Comparison of ENCODE assay signal across 12 cellular contexts in the genomic region with DNA sequence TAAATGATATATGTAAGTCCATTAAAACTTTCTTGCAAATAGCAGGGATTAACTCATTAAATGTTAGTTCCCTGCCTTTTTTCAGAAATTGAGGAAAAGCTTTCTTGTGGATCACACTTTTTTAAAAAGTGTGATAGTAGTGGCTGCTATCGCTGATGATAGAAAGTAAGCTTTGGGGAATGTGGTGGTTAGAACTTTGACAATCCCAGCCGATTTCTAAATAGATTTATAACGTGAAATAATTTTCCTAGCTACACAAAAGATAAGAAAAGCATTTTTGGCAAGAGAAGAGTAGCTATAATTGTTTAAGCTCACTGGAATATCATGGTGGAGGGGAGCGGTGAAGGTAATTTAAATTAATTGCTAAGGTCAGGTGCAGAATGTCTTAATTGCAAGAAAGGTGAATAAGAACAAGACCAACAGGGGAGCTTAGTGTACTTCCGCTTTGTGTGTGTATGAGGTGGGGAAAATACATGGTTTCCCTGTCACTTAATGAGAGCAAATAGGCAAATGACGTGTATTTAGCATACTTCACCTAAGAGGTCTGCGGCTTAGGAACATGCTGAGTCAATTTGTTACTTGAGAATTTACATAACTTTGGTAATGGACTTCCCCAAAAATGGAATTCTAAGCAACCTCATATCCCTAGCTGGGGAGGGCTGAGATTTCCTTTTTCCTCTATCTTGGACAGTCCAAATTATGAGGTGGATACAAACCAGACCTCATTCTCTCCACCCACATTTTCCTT. TPM values are rescaled to one million over a fixed set of nuclear protein-coding genes. Genes with fewer than 3 reads are reported as not detected.
DNase-seq lines count a peak whose midpoint lies in the region; ATAC-seq and FAIRE-seq lines count a peak whose summit lies in the region.
"Had no signal": no experiment of that assay in that cellular context is flagged by ENCODE, and none has a peak within 500 bp of the region (broad histone marks: within the 10 kb centered on the region; RNA-seq: fewer than 3 reads in every experiment).

No MANE protein-coding gene starts in this region.

- H3K4me3 ChIP-seq in small intestine (ENCODE audit: low read depth in 1 of 2, low read length in 2 of 2): no peak overlapping the region

- peaks cover 33% of the 10 kb centered on the region for H3K4me1 Mint-ChIP-seq in activated T-cell treated with anti-CD3 and anti-CD28 coated beads, Interleukin-2, amount 50 U/mL, for 4 hours (ENCODE audit: low read depth)

- peaks cover 3% of the 10 kb centered on the region for H3K9me3 Mint-ChIP-seq in activated T-cell treated with anti-CD3 and anti-CD28 coated beads, Interleukin-2, amount 50 U/mL, for 4 hours

- FAIRE-seq in small intestine (lab: Jason Lieb, UNC): no peak

- no peak overlapping the region for H3K27ac ChIP-seq in small intestine (ENCODE audit: low read depth in 1 of 2, low read length in 1 of 2)

- no peaks in the 10 kb centered on the region for H3K4me1 ChIP-seq in small intestine (ENCODE audit: control insufficient read depth in 2 of 2, insufficient read depth in 1 of 2, low read depth in 1 of 2, low read length in 1 of 2)

- no peaks in the 10 kb centered on the region for H3K27me3 ChIP-seq in small intestine (ENCODE audit: control insufficient read depth in 2 of 2, insufficient read depth in 2 of 2, low read length in 2 of 2)

- no peak overlapping the region for H3K4me3 Mint-ChIP-seq in activated T-cell treated with anti-CD3 and anti-CD28 coated beads, Interleukin-2, amount 50 U/mL, for 4 hours

- WGBS in small intestine, 3 donors: 46 to 66% (median 54%) methylated on average over 7 of the region's 7 CpGs

- H3K36me3 Mint-ChIP-seq in activated T-cell treated with anti-CD3 and anti-CD28 coated beads, Interleukin-2, amount 50 U/mL, for 4 hours (ENCODE audit: insufficient read depth): no peaks in the 10 kb centered on the region

- H3K36me3 ChIP-seq in small intestine (ENCODE audit: control insufficient read depth in 2 of 2, insufficient read depth in 2 of 2, low read length in 2 of 2): no peaks in the 10 kb centered on the region

- peak; percentile 65 to 78 for ATAC-seq in activated T-cell treated with anti-CD3 and anti-CD28 coated beads, Interleukin-2, amount 50 U/mL, for 4 hours
- peak; percentile 74 for ATAC-seq in HG02642 (IDR thresholded peaks at IDR 0.05; ENCODE audit: poor library complexity, unreplicated experiment)

- no peak for DNase-seq in activated T-cell treated with anti-CD3 and anti-CD28 coated beads, Interleukin-2, amount 50 U/mL, for 4 hours
- DNase-seq in activated T-cell treated with anti-CD3 and anti-CD28 coated beads for 4 hours: no peak
- peak; percentile 3 for DNase-seq in NCI-H1417 treated with DMSO at 0.1 percent for 48 hours (lab: John Stamatoyannopoulos, UW)
- DNase-seq in small intestine: peak; percentile 13
- no peak for DNase-seq in G401 (ENCODE audit: low spot score)
- DNase-seq in NCI-H524 treated with DMSO at 0.1 percent for 48 hours (lab: John Stamatoyannopoulos, UW): no peak
- no peak for DNase-seq in NOMO-1 (lab: John Stamatoyannopoulos, UW; ENCODE audit: unreplicated experiment in 2 of 2)
- DNase-seq: activated gamma-delta T cell, SHP77 treated with DMSO at 0.1 percent for 48 hours had no signal

- no peaks in the 10 kb centered on the region for H3K9me3 ChIP-seq in small intestine (ENCODE audit: control insufficient read depth, low read depth)

- H3K27me3 Mint-ChIP-seq in activated T-cell treated with anti-CD3 and anti-CD28 coated beads, Interleukin-2, amount 50 U/mL, for 4 hours (ENCODE audit: low read depth): peaks cover 1% of the 10 kb centered on the region

- in situ Hi-C loops in G401 (cut with HindIII; ENCODE audit: low sequenced_read_pairs): no loop called here

RNA-seq across cellular contexts. Expression of gene IL21, which starts 11.7 kb away (rescaled TPM):
- total RNA-seq in activated T-cell treated with anti-CD3 and anti-CD28 coated beads, Interleukin-2, amount 50 U/mL, for 4 hours: 100 to 1,000 TPM in 1 of 3 donors, 10 to 100 TPM in 2; 35.0 to 109 (median 42.8) TPM
- polyA plus RNA-seq in small intestine: not detected
- total RNA-seq in G401 (2014; rRNA removed; shearing (Covaris generic)): not detected in 2 replicates
- total RNA-seq: epithelial cell of proximal tubule, M059J had no signal

Comparison
In these comparisons a context has a peak if more than half of its experiments do, and no peak if none do; other contexts are left out.
1. DNase-seq: peak in NCI-H1417 treated with DMSO at 0.1 percent for 48 hours (single experiment) and small intestine (single experiment); none in activated T-cell treated with anti-CD3 and anti-CD28 coated beads, Interleukin-2, amount 50 U/mL, for 4 hours (single experiment), activated T-cell treated with anti-CD3 and anti-CD28 coated beads for 4 hours (single experiment), G401 (single experiment), NCI-H524 treated with DMSO at 0.1 percent for 48 hours (single experiment) and NOMO-1 (0 of 2).
2. RNA of gene IL21, which starts 11.7 kb away (total RNA-seq): 35.0 to 109 TPM in activated T-cell treated with anti-CD3 and anti-CD28 coated beads, Interleukin-2, amount 50 U/mL, for 4 hours; not detected in G401; every median in the first group is over 10 times any median in the second.